Comparison of ENCODE assay signal across 1 cellular context in genomic region chr9:100352727-100353505, GRCh38.
A peak's percentile ranks its signal among the peaks of the same experiment; 100 is the strongest.
TF ChIP-seq lines count a peak whose summit lies in the region.

TSS of gene TEX10 (minus strand) at chr9:100352942. CDS start at chr9:100349363, 3,579 bp downstream.

TF ChIP-seq in K562, 482 proteins besides CTCF, POLR2A, EP300 and RAD21 (continued from another document and continues in another):
- TF ChIP-seq C11orf30 (IDR thresholded peaks at IDR 0.05; ENCODE audit: low read depth): peak; percentile 62; the same call in 1 of the 2 replicates
- no peak for TF ChIP-seq ELF2 (CRISPR knock-in tag; IDR thresholded peaks at IDR 0.05)
- no peak for TF ChIP-seq PHB (CRISPR knock-in tag; IDR thresholded peaks at IDR 0.05)
- TF ChIP-seq GABPA (tag; conservative IDR thresholded peaks at IDR 0.05; ENCODE audit: low read depth): peak; percentile 94
- no peak for TF ChIP-seq CAMTA2 (CRISPR knock-in tag; conservative IDR thresholded peaks at IDR 0.05)
- no peak for TF ChIP-seq U2AF2 (optimal IDR thresholded peaks at IDR 0.05; ENCODE audit: low read depth, low read length)
- TF ChIP-seq NCOA1 (IDR thresholded peaks at IDR 0.05; ENCODE audit: low read depth): no peak
- peak; percentile 77 for TF ChIP-seq PHF20 (IDR thresholded peaks at IDR 0.05; ENCODE audit: partially characterized antibody)
- no peak for TF ChIP-seq ZNF239 (CRISPR knock-in tag; IDR thresholded peaks at IDR 0.05)
- no peak for TF ChIP-seq ZNF274 (IDR thresholded peaks at IDR 0.05; ENCODE audit: borderline replicate concordance, low read depth, low read length)
- no peak for TF ChIP-seq KDM1A (IDR thresholded peaks at IDR 0.05)
- TF ChIP-seq NCOA2 (IDR thresholded peaks at IDR 0.05; ENCODE audit: partially characterized antibody in 2 of 2): no peak
- no peak for TF ChIP-seq NELFE (IDR thresholded peaks at IDR 0.05; ENCODE audit: insufficient read depth, insufficient read length)
- peak; percentile 63; the same call in 1 of the 2 replicates for TF ChIP-seq SOX6 (IDR thresholded peaks at IDR 0.05)
- no peak for TF ChIP-seq ZNF551 (CRISPR knock-in tag; IDR thresholded peaks at IDR 0.05)
- peak; percentile 55 for TF ChIP-seq RBM22 (IDR thresholded peaks at IDR 0.05; ENCODE audit: low read depth, low read length, poor library complexity, severe bottlenecking)
- TF ChIP-seq ZNF785 (CRISPR knock-in tag; IDR thresholded peaks at IDR 0.05): no peak
- TF ChIP-seq BRF1 (IDR thresholded peaks at IDR 0.05; ENCODE audit: borderline replicate concordance, extremely low read depth, insufficient read length): no peak
- no peak for TF ChIP-seq ADNP (tag; IDR thresholded peaks at IDR 0.05)
- TF ChIP-seq NR2F6 (CRISPR knock-in tag; IDR thresholded peaks at IDR 0.05): no peak
- TF ChIP-seq ZFP30 (CRISPR knock-in tag; IDR thresholded peaks at IDR 0.05; ENCODE audit: borderline replicate concordance): no peak
- peak; percentile 62; the same call in 1 of the 2 replicates for TF ChIP-seq ESRRA (IDR thresholded peaks at IDR 0.05; ENCODE audit: borderline replicate concordance, low read depth)
- TF ChIP-seq GTF2F1 (IDR thresholded peaks at IDR 0.05; ENCODE audit: low read depth, low read length): no peak
- TF ChIP-seq CEBPG (CRISPR knock-in tag; IDR thresholded peaks at IDR 0.05): no peak
- TF ChIP-seq CEBPG (tag; conservative IDR thresholded peaks at IDR 0.05 in 1 of 2, IDR thresholded peaks at IDR 0.05 in 1 of 2): no peak
- TF ChIP-seq POLR2AphosphoS5 (IDR thresholded peaks at IDR 0.05; ENCODE audit: control insufficient read depth, insufficient read depth, low read depth, low read length): peak; percentile 69
- TF ChIP-seq ATF7 (IDR thresholded peaks at IDR 0.05): peak; percentile 45; the same call in 1 of the 2 replicates
- no peak for TF ChIP-seq IRF1 (CRISPR knock-in tag; IDR thresholded peaks at IDR 0.05; ENCODE audit: borderline replicate concordance)
- TF ChIP-seq MEF2D (tag; conservative IDR thresholded peaks at IDR 0.05; ENCODE audit: low read depth): no peak
- TF ChIP-seq PTTG1 (tag; IDR thresholded peaks at IDR 0.05; ENCODE audit: low read depth): no peak
- TF ChIP-seq CREB3 (tag; conservative IDR thresholded peaks at IDR 0.05; ENCODE audit: low read depth): no peak
- TF ChIP-seq ZNF277 (CRISPR knock-in tag; IDR thresholded peaks at IDR 0.05; ENCODE audit: borderline replicate concordance): no peak
- 0 out of 2 replicates have a peak, but pooled peaks have one; percentile 56 for TF ChIP-seq ZNF592 (IDR thresholded peaks at IDR 0.05)
- TF ChIP-seq ETS1 (conservative IDR thresholded peaks at IDR 0.05; ENCODE audit: control insufficient read depth, low read depth, low read length): 0 out of 2 replicates have a peak, but pooled peaks have one; percentile 78
- TF ChIP-seq IRF2 (CRISPR knock-in tag; IDR thresholded peaks at IDR 0.05): no peak
- TF ChIP-seq GTF2E2 (tag; IDR thresholded peaks at IDR 0.05): no peak
- peak; percentile 66; the same call in 1 of the 2 replicates for TF ChIP-seq NKRF (IDR thresholded peaks at IDR 0.05; ENCODE audit: borderline replicate concordance)
- no peak for TF ChIP-seq SMARCC2 (IDR thresholded peaks at IDR 0.05; ENCODE audit: low read depth)
- TF ChIP-seq CEBPB (tag; IDR thresholded peaks at IDR 0.05): no peak
- no peak for TF ChIP-seq FOXJ3 (CRISPR knock-in tag; IDR thresholded peaks at IDR 0.05)
- TF ChIP-seq RBM17 (IDR thresholded peaks at IDR 0.05; ENCODE audit: borderline replicate concordance, low read depth, low read length): no peak
- no peak for TF ChIP-seq ZNF146 (CRISPR knock-in tag; IDR thresholded peaks at IDR 0.05; ENCODE audit: unreplicated experiment)
- no peak for TF ChIP-seq TSC22D4 (tag; IDR thresholded peaks at IDR 0.05)
- TF ChIP-seq TAF9B (IDR thresholded peaks at IDR 0.05; ENCODE audit: partially characterized antibody): peak; percentile 57
- no peak for TF ChIP-seq HDAC6 (IDR thresholded peaks at IDR 0.05; ENCODE audit: low read depth, low read length)
- peak in 1 of 2 experiments; percentile 37; a peak in 1 of 4 replicates for TF ChIP-seq MLLT1 (IDR thresholded peaks at IDR 0.05)
- no peak for TF ChIP-seq SLC30A9 (CRISPR knock-in tag; IDR thresholded peaks at IDR 0.05)
- no peak for TF ChIP-seq CBX2 (IDR thresholded peaks at IDR 0.05; ENCODE audit: insufficient read depth, low read length, poor library complexity, severe bottlenecking)
- TF ChIP-seq ZBTB26 (CRISPR knock-in tag; IDR thresholded peaks at IDR 0.05): no peak
- 0 out of 2 replicates have a peak, but pooled peaks have one; percentile 12 for TF ChIP-seq THRB (CRISPR knock-in tag; conservative IDR thresholded peaks at IDR 0.05)
- TF ChIP-seq SMC3 (conservative IDR thresholded peaks at IDR 0.05; ENCODE audit: insufficient read depth, low read depth, low read length): no peak; the same call in 1 of the 2 replicates
- no peak for TF ChIP-seq SP2 (IDR thresholded peaks at IDR 0.05; ENCODE audit: extremely low read depth, low read depth, low read length, poor library complexity, severe bottlenecking)
- no peak for TF ChIP-seq XRCC3 (IDR thresholded peaks at IDR 0.05)
- TF ChIP-seq MAX (CRISPR knock-in tag; IDR thresholded peaks at IDR 0.05): peak; percentile 91
- no peak for TF ChIP-seq ATF3 (IDR thresholded peaks at IDR 0.05)
- TF ChIP-seq ATF3 (CRISPR knock-in tag; conservative IDR thresholded peaks at IDR 0.05): no peak
